In genomic region chr2:28155627-28156026, GRCh38 we compare ENCODE assay signal across 9 cellular contexts.
A peak's percentile ranks its signal among the peaks of the same experiment; 100 is the strongest.
DNase-seq lines count a peak whose midpoint lies in the region; ATAC-seq, FAIRE-seq and TF ChIP-seq lines count a peak whose summit lies in the region.
"Had no signal": no experiment of that assay in that cellular context is flagged by ENCODE, and none has a peak within 500 bp of the region (broad histone marks: within the 10 kb centered on the region; RNA-seq: fewer than 3 reads in every experiment).

No MANE protein-coding gene starts in this region.

- peaks cover 18% of the 10 kb centered on the region for H3F3A ChIP-seq in GM23248 (ENCODE audit: insufficient read depth)

- H3K4me1 ChIP-seq in pancreas (peaks cover 0 to 9% (median 0%) of the 10 kb centered on the region in 3 donors), GM23248 (ENCODE audit: insufficient read depth) (peaks cover 16% of the 10 kb centered on the region)

- no peaks in the 10 kb centered on the region for H4K20me1 ChIP-seq in GM23248 (ENCODE audit: insufficient read depth)

- peak in 3 of 4 donors; percentile 14 to 29 (median 14) for TF ChIP-seq CTCF in pancreas (IDR thresholded peaks at IDR 0.05)

- no peak overlapping the region for H3K4me2 ChIP-seq in GM23248 (ENCODE audit: unreplicated experiment)

- H3K27ac ChIP-seq in pancreas, result no peak overlapping the region
- H3K27ac ChIP-seq in GM23248, result no peak overlapping the region

- H3K4me3 ChIP-seq in pancreas (no peak overlapping the region), GM23248 (no peak overlapping the region)

- 64 to 76% methylated on average over 1 of the region's 1 CpG for WGBS in pancreas, 2 donors
- 0 to 20% methylated on average over 1 of the region's 1 CpG for WGBS in GM23248 (ENCODE audit: low coverage in 1 of 2, low lambda C conversion rate in 2 of 2, missing lambda C conversion rate in 2 of 2), 2 experiments

- FAIRE-seq in pancreas (lab: Jason Lieb, UNC), result no peak

- ATAC-seq in pancreas (peak in 1 of 4 donors; percentile 26), HG02678 (IDR thresholded peaks at IDR 0.05; ENCODE audit: unreplicated experiment) (no peak), HG02623 (IDR thresholded peaks at IDR 0.05; ENCODE audit: unreplicated experiment) (no peak)

- H3K36me3 ChIP-seq in pancreas, result no peaks in the 10 kb centered on the region
- H3K36me3 ChIP-seq in GM23248 (ENCODE audit: low read depth), result peaks cover 3% of the 10 kb centered on the region; the same call in 1 of the 2 replicates

- intact Hi-C loops in pancreas (cut with DNase I), result no loop called here

- no peaks in the 10 kb centered on the region for H3K27me3 ChIP-seq in pancreas
- no peaks in the 10 kb centered on the region for H3K27me3 ChIP-seq in GM23248 (replicated peaks; ENCODE audit: insufficient read depth)

- H3K9me2 ChIP-seq in GM23248 (ENCODE audit: insufficient read depth), result no peaks in the 10 kb centered on the region

- no peaks in the 10 kb centered on the region for H3K79me2 ChIP-seq in GM23248 (ENCODE audit: insufficient read depth)

- no peak overlapping the region for H3K9ac ChIP-seq in GM23248

- no peak overlapping the region for H2AFZ ChIP-seq in GM23248

- DNase-seq in NCI-H524 (lab: John Stamatoyannopoulos, UW) (peak; percentile 25 to 54), NCI-H524 treated with DMSO at 0.1 percent for 48 hours (lab: John Stamatoyannopoulos, UW) (no peak), NCI-H146 (lab: John Stamatoyannopoulos, UW) (peak; percentile 65), cerebellar cortex (ENCODE audit: low spot score) (peak; percentile 16), pancreas (no peak), GM23248 (no peak)
- DNase-seq: activated T-cell treated with anti-CD3 and anti-CD28 coated beads, Interleukin-2, amount 50 U/mL, for 48 hours had no signal

- H3K9me3 ChIP-seq in pancreas, result no peaks in the 10 kb centered on the region
- H3K9me3 ChIP-seq in GM23248 (ENCODE audit: low read depth), result no peaks in the 10 kb centered on the region

- in situ Hi-C loops in GM23248 (cut with MboI), result no loop called here

Comparison
In these comparisons a context has a peak if more than half of its experiments do, and no peak if none do; other contexts are left out.
1. DNase-seq: peak in NCI-H524 (2 of 2), NCI-H146 (single experiment) and cerebellar cortex (single experiment); none in NCI-H524 treated with DMSO at 0.1 percent for 48 hours (single experiment), pancreas (0 of 6) and GM23248 (single experiment).